In the genomic region with DNA sequence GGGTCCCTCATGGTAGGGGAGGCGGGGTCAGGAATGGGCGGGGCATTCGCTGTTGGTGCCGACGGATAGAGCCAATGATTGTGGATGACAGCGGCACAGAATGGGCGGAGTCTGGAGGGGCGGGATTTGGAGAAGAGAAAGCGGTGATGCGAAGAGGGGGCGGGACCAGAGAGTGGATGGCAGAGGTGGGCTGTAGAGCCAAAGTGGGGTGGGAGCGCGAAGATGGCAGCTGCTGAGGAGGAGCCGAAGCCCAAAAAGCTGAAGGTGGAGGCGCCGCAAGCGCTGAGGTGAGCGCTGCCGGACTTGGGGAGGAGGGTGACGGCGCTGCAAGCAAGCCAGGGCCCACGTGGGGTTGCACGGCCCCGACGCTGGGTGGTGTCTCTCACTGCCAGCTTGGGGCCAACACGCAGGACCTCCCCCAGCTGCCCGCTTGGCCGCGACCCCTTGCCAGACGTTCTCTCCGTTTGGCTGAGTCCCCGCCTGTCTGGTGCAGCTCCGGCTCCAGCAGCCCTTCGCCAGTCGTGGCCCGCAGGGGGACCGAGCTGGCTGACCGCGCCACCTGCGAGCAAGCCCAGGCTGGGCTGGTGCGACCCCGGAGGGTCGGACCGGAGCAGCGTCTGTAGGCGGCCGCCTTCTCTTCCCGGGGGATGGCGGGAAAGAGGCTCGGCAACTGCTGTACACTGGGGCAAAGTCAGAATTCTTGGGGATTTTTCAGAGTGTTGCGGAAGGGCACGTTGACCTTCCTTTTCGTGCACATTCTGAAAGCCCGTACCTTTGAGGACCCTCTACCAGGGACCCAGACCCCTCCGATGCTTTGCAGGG, we compare ENCODE assay signal across 1 cellular context.
TF ChIP-seq lines count a peak whose summit lies in the region.

Gene ADK, plus strand, starts transcription at position 165 of the 822 bp plus-strand sequence. Its CDS starts 58 bp downstream, at position 223.

TF ChIP-seq in HepG2, 621 proteins besides CTCF, POLR2A, EP300 and RAD21 (continued from another document):
- TF ChIP-seq, protein P1, sequence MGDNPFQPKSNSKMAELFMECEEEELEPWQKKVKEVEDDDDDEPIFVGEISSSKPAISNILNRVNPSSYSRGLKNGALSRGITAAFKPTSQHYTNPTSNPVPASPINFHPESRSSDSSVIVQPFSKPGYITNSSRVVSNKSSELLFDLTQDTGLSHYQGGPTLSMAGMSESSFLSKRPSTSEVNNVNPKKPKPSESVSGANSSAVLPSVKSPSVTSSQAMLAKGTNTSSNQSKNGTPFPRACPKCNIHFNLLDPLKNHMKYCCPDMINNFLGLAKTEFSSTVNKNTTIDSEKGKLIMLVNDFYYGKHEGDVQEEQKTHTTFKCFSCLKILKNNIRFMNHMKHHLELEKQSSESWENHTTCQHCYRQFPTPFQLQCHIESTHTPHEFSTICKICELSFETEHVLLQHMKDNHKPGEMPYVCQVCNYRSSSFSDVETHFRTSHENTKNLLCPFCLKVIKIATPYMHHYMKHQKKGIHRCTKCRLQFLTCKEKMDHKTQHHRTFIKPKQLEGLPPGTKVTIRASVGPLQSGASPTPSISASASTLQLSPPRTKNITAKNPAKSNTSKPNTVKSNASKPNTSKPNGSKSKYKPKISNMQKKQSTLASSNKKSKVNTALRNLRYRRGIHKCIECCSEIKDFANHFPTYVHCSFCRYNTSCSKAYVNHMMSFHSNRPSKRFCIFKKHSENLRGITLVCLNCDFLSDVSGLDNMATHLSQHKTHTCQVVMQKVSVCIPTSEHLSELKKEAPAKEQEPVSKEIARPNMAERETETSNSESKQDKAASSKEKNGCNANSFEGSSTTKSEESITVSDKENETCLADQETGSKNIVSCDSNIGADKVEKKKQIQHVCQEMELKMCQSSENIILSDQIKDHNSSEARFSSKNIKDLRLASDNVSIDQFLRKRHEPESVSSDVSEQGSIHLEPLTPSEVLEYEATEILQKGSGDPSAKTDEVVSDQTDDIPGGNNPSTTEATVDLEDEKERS (CRISPR knock-in tag; IDR thresholded peaks at IDR 0.05) = no peak
- TF ChIP-seq SRSF4 (IDR thresholded peaks at IDR 0.05; ENCODE audit: low read depth, low read length, poor library complexity, severe bottlenecking) = no peak
- TF ChIP-seq NR2C2 (CRISPR knock-in tag; IDR thresholded peaks at IDR 0.05; ENCODE audit: borderline replicate concordance) = no peak
- TF ChIP-seq PAX8 (CRISPR knock-in tag; IDR thresholded peaks at IDR 0.05; ENCODE audit: borderline replicate concordance) = peak; percentile 73; the same call in 1 of the 2 replicates
- peak; percentile 82 for TF ChIP-seq SAP130 (CRISPR knock-in tag; IDR thresholded peaks at IDR 0.05; ENCODE audit: low read depth)
- no peak for TF ChIP-seq U2AF1 (optimal IDR thresholded peaks at IDR 0.05; ENCODE audit: low read depth, low read length)
- no peak for TF ChIP-seq CAMTA2 (CRISPR knock-in tag; IDR thresholded peaks at IDR 0.05; ENCODE audit: borderline replicate concordance)
